ENCODE assay signal across 7 cellular contexts in the genomic region with DNA sequence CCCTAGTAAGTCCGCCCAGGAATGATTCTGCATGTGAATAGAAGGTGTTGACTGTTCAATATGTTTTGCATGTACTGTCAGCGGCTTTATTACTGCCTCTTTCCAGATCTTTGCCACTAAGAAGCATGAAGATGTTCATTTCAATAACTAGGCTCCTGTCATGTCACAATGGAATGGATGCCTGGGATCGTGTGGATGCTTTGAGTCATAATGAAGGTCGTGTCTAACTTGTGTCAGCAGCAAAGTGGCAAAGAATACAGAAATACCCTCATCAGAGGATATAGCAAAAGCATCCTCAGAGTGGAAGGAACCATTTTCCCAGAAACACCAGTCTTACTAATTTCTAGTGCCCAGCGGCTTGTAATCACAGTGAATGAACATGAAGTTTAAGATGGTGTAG.
"Had no signal": no experiment of that assay in that cellular context is flagged by ENCODE, and none has a peak within 500 bp of the region (broad histone marks: within the 10 kb centered on the region; RNA-seq: fewer than 3 reads in every experiment).

No MANE protein-coding gene starts in this region.

- H3K27ac Mint-ChIP-seq: IgD-negative memory B cell had no signal

- DNase-seq: IMR-90, KBM-7, KG1 had no signal

- H3K4me3 ChIP-seq: K562 had no signal

- ATAC-seq: HepG2, K562 had no signal

- H3K27ac ChIP-seq: HL-60 had no signal

- H3K4me3 Mint-ChIP-seq: IgD-negative memory B cell had no signal
